Comparison of ENCODE assay signal across 9 cellular contexts in genomic region chr7:55100172-55100961, GRCh38.
DNase-seq lines count a peak whose midpoint lies in the region; ATAC-seq and TF ChIP-seq lines count a peak whose summit lies in the region.
"Had no signal": no experiment of that assay in that cellular context is flagged by ENCODE, and none has a peak within 500 bp of the region (broad histone marks: within the 10 kb centered on the region; RNA-seq: fewer than 3 reads in every experiment).

No MANE protein-coding gene starts in this region.

- H3K9me3 ChIP-seq in BLaER1 treated with 17β-estradiol and CSF1 and Interleukin-3, amounts not matched to agents 10 nM and 100 nM (replicated peaks in 1 of 11), result no peaks in the 10 kb centered on the region
- H3K9me3 ChIP-seq in Peyer's patch, result no peaks in the 10 kb centered on the region
- no peaks in the 10 kb centered on the region for H3K9me3 ChIP-seq in prostate gland

- TF ChIP-seq CTCF in Peyer's patch (IDR thresholded peaks at IDR 0.05) (no peak), prostate gland (IDR thresholded peaks at IDR 0.05) (no peak)

- 38% methylated on average over 15 of the region's 15 CpGs for WGBS in prostate gland

- H3K4me1 ChIP-seq in BLaER1 treated with 17β-estradiol and CSF1 and Interleukin-3, amounts not matched to agents 10 nM and 100 nM, result peaks cover 0 to 34% (median 30%) of the 10 kb centered on the region in 10 experiments; a peak in 16 of 20 replicates
- peaks cover 0 to 10% (median 0%) of the 10 kb centered on the region in 4 donors for H3K4me1 ChIP-seq in Peyer's patch
- H3K4me1 ChIP-seq in prostate gland (replicated peaks), result peaks cover 6% of the 10 kb centered on the region

- H3K27ac Mint-ChIP-seq in natural killer cell treated with Interleukin-12 subunit alpha and Interleukin-12 subunit beta and Interleukin-15 and Interleukin-18, amount 100 ng/mL, for 72 hours, result no peak overlapping the region

- no peaks in the 10 kb centered on the region for H3K36me3 ChIP-seq in BLaER1 treated with 17β-estradiol and CSF1 and Interleukin-3, amounts not matched to agents 10 nM and 100 nM
- H3K36me3 ChIP-seq in Peyer's patch (no peaks in the 10 kb centered on the region), prostate gland (no peaks in the 10 kb centered on the region)

- H3K4me3 ChIP-seq in BLaER1 treated with 17β-estradiol and CSF1 and Interleukin-3, amounts not matched to agents 10 nM and 100 nM, result no peak overlapping the region
- H3K4me3 ChIP-seq in Peyer's patch (no peak overlapping the region), prostate gland (no peak overlapping the region)

- H4K20me1 ChIP-seq in BLaER1 treated with 17β-estradiol and CSF1 and Interleukin-3, amounts not matched to agents 10 nM and 100 nM, result peaks cover 0 to 28% (median 0%) of the 10 kb centered on the region in 11 experiments; a peak in 3 of 22 replicates

- no peak overlapping the region for H3K9ac ChIP-seq in BLaER1 treated with 17β-estradiol and CSF1 and Interleukin-3, amounts not matched to agents 10 nM and 100 nM

- no peaks in the 10 kb centered on the region for H3K9me3 Mint-ChIP-seq in natural killer cell treated with Interleukin-12 subunit alpha and Interleukin-12 subunit beta and Interleukin-15 and Interleukin-18, amount 100 ng/mL, for 72 hours

- no peak overlapping the region for H3K27ac ChIP-seq in BLaER1 treated with 17β-estradiol and CSF1 and Interleukin-3, amounts not matched to agents 10 nM and 100 nM
- H3K27ac ChIP-seq in Peyer's patch (peak overlapping the region; percentile 32 to 76 (median 68)), prostate gland (peak overlapping the region; percentile 62 to 70)

- peak in 1 of 3 donors; percentile 72 for DNase-seq in Peyer's patch
- peak; percentile 93 for DNase-seq in Right ventricle myocardium inferior (ENCODE audit: missing footprints)
- peak; percentile 58 for DNase-seq in prostate gland (ENCODE audit: low spot score)
- DNase-seq in activated CD8-positive, alpha-beta memory T cell treated with anti-CD3 and anti-CD28 coated beads, Interleukin-2, amount 50 U/mL, for 4 hours, result no peak
- no peak for DNase-seq in activated gamma-delta T cell treated with Interleukin-2 at 50 U/mL for 16 hours
- no peak for DNase-seq in natural killer cell treated with Interleukin-12 subunit alpha and Interleukin-12 subunit beta and Interleukin-15 and Interleukin-18, amount 100 ng/mL, for 72 hours (ENCODE audit: low spot score)
- DNase-seq: dermis blood vessel endothelial cell had no signal

- H3K4me2 ChIP-seq in BLaER1 treated with 17β-estradiol and CSF1 and Interleukin-3, amounts not matched to agents 10 nM and 100 nM, result peak overlapping the region in 9 of 11 experiments; percentile 4 to 75 (median 59); a peak in 16 of 22 replicates

- peaks cover 0 to 100% (median 6%) of the 10 kb centered on the region in 11 experiments; a peak in 11 of 22 replicates for H3K27me3 ChIP-seq in BLaER1 treated with 17β-estradiol and CSF1 and Interleukin-3, amounts not matched to agents 10 nM and 100 nM
- no peaks in the 10 kb centered on the region for H3K27me3 ChIP-seq in Peyer's patch
- no peaks in the 10 kb centered on the region for H3K27me3 ChIP-seq in prostate gland (replicated peaks; ENCODE audit: insufficient read depth)

- no peak overlapping the region for H3K4me3 Mint-ChIP-seq in natural killer cell treated with Interleukin-12 subunit alpha and Interleukin-12 subunit beta and Interleukin-15 and Interleukin-18, amount 100 ng/mL, for 72 hours

- peaks cover 19 to 33% of the 10 kb centered on the region in 2 donors for H3K27me3 Mint-ChIP-seq in natural killer cell treated with Interleukin-12 subunit alpha and Interleukin-12 subunit beta and Interleukin-15 and Interleukin-18, amount 100 ng/mL, for 72 hours

- no peak for TF ChIP-seq POLR2A in Peyer's patch (IDR thresholded peaks at IDR 0.05)
- no peak for TF ChIP-seq POLR2A in prostate gland (IDR thresholded peaks at IDR 0.05)

- ATAC-seq in Right ventricle myocardium inferior, result peak; percentile 79
- ATAC-seq in natural killer cell treated with Interleukin-12 subunit alpha and Interleukin-12 subunit beta and Interleukin-15 and Interleukin-18, amount 100 ng/mL, for 72 hours, result no peak
- ATAC-seq in HG02763 (IDR thresholded peaks at IDR 0.05; ENCODE audit: unreplicated experiment), result no peak

- H3K36me3 Mint-ChIP-seq in natural killer cell treated with Interleukin-12 subunit alpha and Interleukin-12 subunit beta and Interleukin-15 and Interleukin-18, amount 100 ng/mL, for 72 hours, result no peaks in the 10 kb centered on the region

- intact Hi-C loops in Right ventricle myocardium inferior (cut with DNase I) (loop anchor here (1.0 kb wide), 1 partner anchor 25 kb away; no protein-coding TSS in a partner anchor), prostate gland (cut with DNase I) (no loop called here)

- H3K4me1 Mint-ChIP-seq in natural killer cell treated with Interleukin-12 subunit alpha and Interleukin-12 subunit beta and Interleukin-15 and Interleukin-18, amount 100 ng/mL, for 72 hours (ENCODE audit: low read depth in 2 of 2), result no peaks in the 10 kb centered on the region

Comparison
In these comparisons a context has a peak if more than half of its experiments do, and no peak if none do; other contexts are left out.
1. H3K27ac ChIP-seq: peak in Peyer's patch (4 of 4) and prostate gland (2 of 2); none in BLaER1 treated with 17β-estradiol and CSF1 and Interleukin-3, amounts not matched to agents 10 nM and 100 nM (0 of 11).
2. DNase-seq: peak in Right ventricle myocardium inferior (single experiment) and prostate gland (single experiment); none in activated CD8-positive, alpha-beta memory T cell treated with anti-CD3 and anti-CD28 coated beads, Interleukin-2, amount 50 U/mL, for 4 hours (single experiment), activated gamma-delta T cell treated with Interleukin-2 at 50 U/mL for 16 hours (single experiment) and natural killer cell treated with Interleukin-12 subunit alpha and Interleukin-12 subunit beta and Interleukin-15 and Interleukin-18, amount 100 ng/mL, for 72 hours (single experiment).